8 cellular contexts compared by ENCODE assay signal in the genomic region with DNA sequence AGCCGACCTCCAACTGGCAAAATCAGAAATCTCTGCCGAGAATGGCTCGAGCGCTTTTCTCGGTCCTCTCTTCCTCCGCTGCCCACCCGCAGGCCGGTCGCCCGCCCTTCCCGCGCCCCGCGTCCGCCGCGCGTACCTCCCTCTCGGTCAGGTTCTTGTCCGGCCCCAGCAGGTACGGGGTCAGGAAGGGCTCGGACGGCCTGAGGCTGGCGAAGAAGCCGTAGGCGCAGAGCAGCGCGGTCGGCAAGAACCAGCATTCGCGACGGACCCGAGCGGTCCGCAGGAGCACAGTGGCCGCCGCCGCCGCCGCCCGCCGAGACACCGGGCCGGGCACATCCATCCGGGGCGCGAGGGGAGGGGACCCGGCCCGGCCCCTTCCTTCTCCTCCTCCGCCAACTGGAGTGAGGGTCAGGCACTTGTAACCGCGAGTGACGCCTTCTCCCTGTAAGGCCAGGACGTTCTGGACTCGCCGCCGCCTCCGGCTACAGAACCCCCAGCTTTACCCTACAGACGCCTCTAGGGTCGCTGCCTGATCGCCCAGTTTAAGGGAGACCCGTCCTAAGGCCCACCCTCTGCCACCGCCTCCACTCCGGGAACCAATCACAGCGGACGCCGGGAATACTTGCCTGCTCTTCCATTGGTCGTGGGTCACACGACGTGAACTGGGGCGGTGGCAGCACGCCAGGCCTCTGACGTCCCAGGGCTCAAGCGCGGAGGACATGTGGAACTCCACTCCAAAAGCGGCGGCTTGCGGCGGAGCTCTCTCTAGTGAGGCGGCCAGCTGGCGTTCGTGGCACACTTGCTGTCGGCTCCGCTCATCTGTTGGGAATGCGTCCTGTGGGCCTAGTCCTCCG. TPM values are rescaled to one million over a fixed set of nuclear protein-coding genes. Genes with fewer than 3 reads are reported as not detected.
DNase-seq lines count a peak whose midpoint lies in the region; ATAC-seq lines count a peak whose summit lies in the region.

A gene with protein sequence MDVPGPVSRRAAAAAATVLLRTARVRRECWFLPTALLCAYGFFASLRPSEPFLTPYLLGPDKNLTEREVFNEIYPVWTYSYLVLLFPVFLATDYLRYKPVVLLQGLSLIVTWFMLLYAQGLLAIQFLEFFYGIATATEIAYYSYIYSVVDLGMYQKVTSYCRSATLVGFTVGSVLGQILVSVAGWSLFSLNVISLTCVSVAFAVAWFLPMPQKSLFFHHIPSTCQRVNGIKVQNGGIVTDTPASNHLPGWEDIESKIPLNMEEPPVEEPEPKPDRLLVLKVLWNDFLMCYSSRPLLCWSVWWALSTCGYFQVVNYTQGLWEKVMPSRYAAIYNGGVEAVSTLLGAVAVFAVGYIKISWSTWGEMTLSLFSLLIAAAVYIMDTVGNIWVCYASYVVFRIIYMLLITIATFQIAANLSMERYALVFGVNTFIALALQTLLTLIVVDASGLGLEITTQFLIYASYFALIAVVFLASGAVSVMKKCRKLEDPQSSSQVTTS (minus strand): TSS at position 518 of the 854 bp plus-strand sequence. CDS start 178 bp downstream, at position 340.

- H3K9me3 Mint-ChIP-seq in naive B cell = no peaks in the 10 kb centered on the region
- H3K9me3 Mint-ChIP-seq in stimulated activated memory B cell treated with anti-CD40 and anti-IgM and Interleukin-4, amounts not matched to agents 10 μg/mL and 1 μg/mL and 100 μg/mL, for 72 hours = no peaks in the 10 kb centered on the region

- in situ Hi-C loops in GM23248 (cut with MboI) = no loop called here

- peaks cover 28% of the 10 kb centered on the region for H3K4me1 ChIP-seq in GM23248 (ENCODE audit: insufficient read depth)

- H4K20me1 ChIP-seq in GM23248 (ENCODE audit: insufficient read depth) = no peaks in the 10 kb centered on the region

- ATAC-seq in naive B cell (ENCODE audit: low read depth in 2 of 2) = peak; percentile 95 to 96
- peak; percentile 100 for ATAC-seq in stimulated activated memory B cell treated with anti-CD40 and anti-IgM and Interleukin-4, amounts not matched to agents 10 μg/mL and 1 μg/mL and 100 μg/mL, for 72 hours

- H3K27ac Mint-ChIP-seq in naive B cell = peak within 1 kb of the TSS; percentile 89 to 98 (median 96)
- peak within 1 kb of the TSS; percentile 91 for H3K27ac Mint-ChIP-seq in stimulated activated memory B cell treated with anti-CD40 and anti-IgM and Interleukin-4, amounts not matched to agents 10 μg/mL and 1 μg/mL and 100 μg/mL, for 72 hours

- H3K4me2 ChIP-seq in GM23248 (ENCODE audit: unreplicated experiment) = peak within 1 kb of the TSS; percentile 89

- H3K27me3 ChIP-seq in GM23248 (replicated peaks; ENCODE audit: insufficient read depth) = no peaks in the 10 kb centered on the region

- H3K4me3 ChIP-seq in GM23248 = peak within 1 kb of the TSS; percentile 83

- WGBS in GM23248 (ENCODE audit: low coverage in 1 of 2, low lambda C conversion rate in 2 of 2, missing lambda C conversion rate in 2 of 2), 2 experiments = 0 to 2% methylated on average over 54 to 81 of the region's 86 CpGs

- no peaks in the 10 kb centered on the region for H3K36me3 Mint-ChIP-seq in naive B cell
- no peaks in the 10 kb centered on the region for H3K36me3 Mint-ChIP-seq in stimulated activated memory B cell treated with anti-CD40 and anti-IgM and Interleukin-4, amounts not matched to agents 10 μg/mL and 1 μg/mL and 100 μg/mL, for 72 hours

- peaks cover 17% of the 10 kb centered on the region for H3F3A ChIP-seq in GM23248 (ENCODE audit: insufficient read depth)

- peak within 1 kb of the TSS; percentile 94 for H3K9ac ChIP-seq in GM23248

- H3K9me3 ChIP-seq in GM23248 (ENCODE audit: low read depth) = no peaks in the 10 kb centered on the region

- H3K4me1 Mint-ChIP-seq in naive B cell = peaks cover 20 to 32% (median 27%) of the 10 kb centered on the region in 3 donors
- peaks cover 36% of the 10 kb centered on the region for H3K4me1 Mint-ChIP-seq in stimulated activated memory B cell treated with anti-CD40 and anti-IgM and Interleukin-4, amounts not matched to agents 10 μg/mL and 1 μg/mL and 100 μg/mL, for 72 hours

- peaks cover 0 to 4% (median 0%) of the 10 kb centered on the region in 3 donors for H3K27me3 Mint-ChIP-seq in naive B cell
- no peaks in the 10 kb centered on the region for H3K27me3 Mint-ChIP-seq in stimulated activated memory B cell treated with anti-CD40 and anti-IgM and Interleukin-4, amounts not matched to agents 10 μg/mL and 1 μg/mL and 100 μg/mL, for 72 hours

- H3K79me2 ChIP-seq in GM23248 (ENCODE audit: insufficient read depth) = peaks cover 45% of the 10 kb centered on the region

- DNase-seq in EH (ENCODE audit: low read depth) (peak; percentile 99), GM23248 (peak; percentile 100), Kasumi-1 (lab: John Stamatoyannopoulos, UW) (peak; percentile 99), RKO (ENCODE audit: low spot score) (peak; percentile 99), fibroblast of gingiva (ENCODE audit: low read depth) (peak; percentile 100), naive B cell (peak; percentile 96)
- DNase-seq in activated T-helper 1 cell treated with anti-CD3 and anti-CD28 coated beads, Interleukin-2, amount 50 U/mL, for 16 hours (ENCODE audit: low read depth in 1 of 2, low spot score in 1 of 2) = peak; percentile 78 to 84

- H3K4me3 Mint-ChIP-seq in naive B cell = peak within 1 kb of the TSS; percentile 90 to 98 (median 94)
- H3K4me3 Mint-ChIP-seq in stimulated activated memory B cell treated with anti-CD40 and anti-IgM and Interleukin-4, amounts not matched to agents 10 μg/mL and 1 μg/mL and 100 μg/mL, for 72 hours = peak within 1 kb of the TSS; percentile 94

- H3K27ac ChIP-seq in GM23248 = peak within 1 kb of the TSS; percentile 98

- H2AFZ ChIP-seq in GM23248 = peak within 1 kb of the TSS; percentile 90

- no peaks in the 10 kb centered on the region for H3K36me3 ChIP-seq in GM23248 (ENCODE audit: low read depth)

- H3K9me2 ChIP-seq in GM23248 (ENCODE audit: insufficient read depth) = no peaks in the 10 kb centered on the region

RNA-seq across cellular contexts. Expression of the gene that starts here (rescaled TPM):
- total RNA-seq in GM23248 (2014; rRNA removed; shearing (Covaris generic)) = 7.1 and 7.6 TPM in 2 replicates
- polyA plus RNA-seq in GM23248 (2016; fragmentation: Nextera tagmentation; extraction: Ambion mirVana) (2.1 and 2.6 TPM in 2 replicates), naive B cell (ENCODE audit: low read depth in 6 of 6) (1 to 10 TPM in 2 of 6 donors, under 1 TPM in 4; 0.36 to 1.4 (median 0.79) TPM)

Comparison
In these comparisons a context has a peak if more than half of its experiments do, and no peak if none do; other contexts are left out.
1. Peak in every context shown above with its lines: DNase-seq, ATAC-seq, H3K4me3 ChIP-seq and H3K27ac ChIP-seq.